ENCODE assay signal across 1 cellular context in genomic region chr11:61293869-61294716, GRCh38.
TF ChIP-seq lines count a peak whose summit lies in the region.

No MANE protein-coding gene starts in this region.

TF ChIP-seq in K562, 482 proteins besides CTCF, POLR2A, EP300 and RAD21:
- TF ChIP-seq ZNF449 (CRISPR knock-in tag; IDR thresholded peaks at IDR 0.05) (no peak), POLR2G (IDR thresholded peaks at IDR 0.05; ENCODE audit: low read depth, low read length) (peak; percentile 47; the same call in 1 of the 2 replicates), PRMT5 (CRISPR knock-in tag; IDR thresholded peaks at IDR 0.05) (no peak), IRF2 (CRISPR knock-in tag; IDR thresholded peaks at IDR 0.05) (no peak), MITF (IDR thresholded peaks at IDR 0.05) (no peak), NR1H2 (CRISPR knock-in tag; IDR thresholded peaks at IDR 0.05) (no peak), RBFOX2 (IDR thresholded peaks at IDR 0.05; ENCODE audit: low read depth, low read length) (0 out of 2 replicates have a peak, but pooled peaks have one; percentile 20), ZNF324 (CRISPR knock-in tag; IDR thresholded peaks at IDR 0.05) (no peak), RBM22 (IDR thresholded peaks at IDR 0.05; ENCODE audit: low read depth, low read length, poor library complexity, severe bottlenecking) (peak; percentile 36), POLR2AphosphoS2 (IDR thresholded peaks at IDR 0.05; ENCODE audit: low read length) (no peak), MTF1 (CRISPR knock-in tag; IDR thresholded peaks at IDR 0.05; ENCODE audit: borderline replicate concordance) (no peak), ZBTB33 (CRISPR knock-in tag; IDR thresholded peaks at IDR 0.05) (0 out of 2 replicates have a peak, but pooled peaks have one; percentile 30), CHD7 (IDR thresholded peaks at IDR 0.05; ENCODE audit: low read depth, low read length) (no peak), ELF4 (CRISPR knock-in tag; IDR thresholded peaks at IDR 0.05) (no peak), HNRNPL (IDR thresholded peaks at IDR 0.05; ENCODE audit: low read depth, low read length) (peak; percentile 69; the same call in 1 of the 2 replicates), ZBTB11 (CRISPR knock-in tag; IDR thresholded peaks at IDR 0.05) (no peak)
